ENCODE assay signal across 1 cellular context in genomic region chr4:184843984-184844554, GRCh38.
A peak's percentile ranks its signal among the peaks of the same experiment; 100 is the strongest.
TF ChIP-seq lines count a peak whose summit lies in the region.

No MANE protein-coding gene starts in this region.

TF ChIP-seq in K562, 482 proteins besides CTCF, POLR2A, EP300 and RAD21 (continued from another document and continues in another):
- TF ChIP-seq SIRT6 (IDR thresholded peaks at IDR 0.05; ENCODE audit: low read depth, low read length) (no peak), SNRNP70 (optimal IDR thresholded peaks at IDR 0.05; ENCODE audit: low read depth, low read length) (no peak), RERE (CRISPR knock-in tag; IDR thresholded peaks at IDR 0.05; ENCODE audit: borderline replicate concordance) (no peak), PHB2 (IDR thresholded peaks at IDR 0.05; ENCODE audit: low read depth) (no peak), MAZ (CRISPR knock-in tag; conservative IDR thresholded peaks at IDR 0.05 in 1 of 2, IDR thresholded peaks at IDR 0.05 in 1 of 2) (peak in 1 of 2 experiments; percentile 49; a peak in 1 of 4 replicates), SNAPC5 (CRISPR knock-in tag; IDR thresholded peaks at IDR 0.05) (no peak), ZNF197 (CRISPR knock-in tag; IDR thresholded peaks at IDR 0.05; ENCODE audit: low read depth) (no peak; the same call in 1 of the 2 replicates), ASH1L (IDR thresholded peaks at IDR 0.05; ENCODE audit: borderline replicate concordance, low read depth, partially characterized antibody) (peak; percentile 42), CSDE1 (IDR thresholded peaks at IDR 0.05) (0 out of 4 replicates have a peak, but pooled peaks of 1 of the 2 experiments have one; percentile 45), PPARD (CRISPR knock-in tag; IDR thresholded peaks at IDR 0.05) (no peak), ZFP36 (IDR thresholded peaks at IDR 0.05; ENCODE audit: low read depth, low read length, partially characterized antibody) (no peak), MYBL2 (IDR thresholded peaks at IDR 0.05; ENCODE audit: low read depth) (peak; percentile 61; the same call in 1 of the 2 replicates), MYBL2 (CRISPR knock-in tag; IDR thresholded peaks at IDR 0.05; ENCODE audit: borderline replicate concordance) (no peak), COPS2 (conservative IDR thresholded peaks at IDR 0.05) (no peak), ZBTB8A (IDR thresholded peaks at IDR 0.05; ENCODE audit: partially characterized antibody) (no peak), NR4A1 (CRISPR knock-in tag; IDR thresholded peaks at IDR 0.05) (no peak), NR4A1 (tag; IDR thresholded peaks at IDR 0.05) (0 out of 2 replicates have a peak, but pooled peaks have one; percentile 56), ZNF695 (CRISPR knock-in tag; IDR thresholded peaks at IDR 0.05) (no peak), MED1 (CRISPR knock-in tag; IDR thresholded peaks at IDR 0.05; ENCODE audit: borderline replicate concordance) (no peak), BCLAF1 (IDR thresholded peaks at IDR 0.05; ENCODE audit: borderline replicate concordance in 1 of 2, control insufficient read depth in 1 of 2, low read depth in 2 of 2, low read length in 1 of 2) (no peak), SMAD4 (CRISPR knock-in tag; conservative IDR thresholded peaks at IDR 0.05) (peak; percentile 55), RFX1 (IDR thresholded peaks at IDR 0.05) (no peak), MTA1 (IDR thresholded peaks at IDR 0.05; ENCODE audit: borderline replicate concordance) (no peak; the same call in none of the 2 replicates), TBL1XR1 (IDR thresholded peaks at IDR 0.05; ENCODE audit: low read length in 2 of 2) (no peak; a peak in 1 of 4 replicates), ZZZ3 (IDR thresholded peaks at IDR 0.05) (no peak), ESRRA (IDR thresholded peaks at IDR 0.05; ENCODE audit: borderline replicate concordance, low read depth) (peak; percentile 81), KAT8 (IDR thresholded peaks at IDR 0.05; ENCODE audit: low read depth) (no peak), MNT (conservative IDR thresholded peaks at IDR 0.05) (peak; percentile 64 to 82), SETDB1 (IDR thresholded peaks at IDR 0.05; ENCODE audit: low read length) (no peak), FIP1L1 (IDR thresholded peaks at IDR 0.05; ENCODE audit: low read depth, low read length, poor library complexity, severe bottlenecking) (no peak), ZNF239 (CRISPR knock-in tag; IDR thresholded peaks at IDR 0.05) (no peak), ZSCAN32 (CRISPR knock-in tag; IDR thresholded peaks at IDR 0.05) (no peak), XRCC3 (IDR thresholded peaks at IDR 0.05) (no peak), ZBTB2 (IDR thresholded peaks at IDR 0.05) (no peak), FOXA1 (IDR thresholded peaks at IDR 0.05; ENCODE audit: borderline replicate concordance) (no peak), BHLHE40 (IDR thresholded peaks at IDR 0.05; ENCODE audit: low read length) (no peak), ZNF232 (CRISPR knock-in tag; IDR thresholded peaks at IDR 0.05) (no peak), NFIC (IDR thresholded peaks at IDR 0.05) (0 out of 2 replicates have a peak, but pooled peaks have one; percentile 22), POLR2G (IDR thresholded peaks at IDR 0.05; ENCODE audit: low read depth, low read length) (peak; percentile 53; the same call in 1 of the 2 replicates), NCOA1 (IDR thresholded peaks at IDR 0.05; ENCODE audit: low read depth) (peak; percentile 66), RBM17 (IDR thresholded peaks at IDR 0.05; ENCODE audit: borderline replicate concordance, low read depth, low read length) (no peak), SRSF3 (IDR thresholded peaks at IDR 0.05; ENCODE audit: insufficient read depth, low read length) (no peak), U2AF2 (optimal IDR thresholded peaks at IDR 0.05; ENCODE audit: low read depth, low read length) (no peak), LCOR (CRISPR knock-in tag; IDR thresholded peaks at IDR 0.05) (peak; percentile 37; the same call in 1 of the 2 replicates)
- TF ChIP-seq, protein P1, sequence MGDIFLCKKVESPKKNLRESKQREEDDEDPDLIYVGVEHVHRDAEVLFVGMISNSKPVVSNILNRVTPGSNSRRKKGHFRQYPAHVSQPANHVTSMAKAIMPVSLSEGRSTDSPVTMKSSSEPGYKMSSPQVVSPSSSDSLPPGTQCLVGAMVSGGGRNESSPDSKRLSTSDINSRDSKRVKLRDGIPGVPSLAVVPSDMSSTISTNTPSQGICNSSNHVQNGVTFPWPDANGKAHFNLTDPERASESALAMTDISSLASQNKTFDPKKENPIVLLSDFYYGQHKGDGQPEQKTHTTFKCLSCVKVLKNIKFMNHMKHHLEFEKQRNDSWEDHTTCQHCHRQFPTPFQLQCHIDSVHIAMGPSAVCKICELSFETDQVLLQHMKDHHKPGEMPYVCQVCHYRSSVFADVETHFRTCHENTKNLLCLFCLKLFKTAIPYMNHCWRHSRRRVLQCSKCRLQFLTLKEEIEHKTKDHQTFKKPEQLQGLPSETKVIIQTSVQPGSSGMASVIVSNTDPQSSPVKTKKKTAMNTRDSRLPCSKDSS (IDR thresholded peaks at IDR 0.05; ENCODE audit: low read depth, partially characterized antibody), result no peak
- TF ChIP-seq, protein P2, sequence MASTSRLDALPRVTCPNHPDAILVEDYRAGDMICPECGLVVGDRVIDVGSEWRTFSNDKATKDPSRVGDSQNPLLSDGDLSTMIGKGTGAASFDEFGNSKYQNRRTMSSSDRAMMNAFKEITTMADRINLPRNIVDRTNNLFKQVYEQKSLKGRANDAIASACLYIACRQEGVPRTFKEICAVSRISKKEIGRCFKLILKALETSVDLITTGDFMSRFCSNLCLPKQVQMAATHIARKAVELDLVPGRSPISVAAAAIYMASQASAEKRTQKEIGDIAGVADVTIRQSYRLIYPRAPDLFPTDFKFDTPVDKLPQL (IDR thresholded peaks at IDR 0.05; ENCODE audit: extremely low read depth, insufficient read length), result peak; percentile 21
- TF ChIP-seq, protein P3, sequence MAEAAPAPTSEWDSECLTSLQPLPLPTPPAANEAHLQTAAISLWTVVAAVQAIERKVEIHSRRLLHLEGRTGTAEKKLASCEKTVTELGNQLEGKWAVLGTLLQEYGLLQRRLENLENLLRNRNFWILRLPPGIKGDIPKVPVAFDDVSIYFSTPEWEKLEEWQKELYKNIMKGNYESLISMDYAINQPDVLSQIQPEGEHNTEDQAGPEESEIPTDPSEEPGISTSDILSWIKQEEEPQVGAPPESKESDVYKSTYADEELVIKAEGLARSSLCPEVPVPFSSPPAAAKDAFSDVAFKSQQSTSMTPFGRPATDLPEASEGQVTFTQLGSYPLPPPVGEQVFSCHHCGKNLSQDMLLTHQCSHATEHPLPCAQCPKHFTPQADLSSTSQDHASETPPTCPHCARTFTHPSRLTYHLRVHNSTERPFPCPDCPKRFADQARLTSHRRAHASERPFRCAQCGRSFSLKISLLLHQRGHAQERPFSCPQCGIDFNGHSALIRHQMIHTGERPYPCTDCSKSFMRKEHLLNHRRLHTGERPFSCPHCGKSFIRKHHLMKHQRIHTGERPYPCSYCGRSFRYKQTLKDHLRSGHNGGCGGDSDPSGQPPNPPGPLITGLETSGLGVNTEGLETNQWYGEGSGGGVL (CRISPR knock-in tag; IDR thresholded peaks at IDR 0.05), result no peak
- TF ChIP-seq, protein P4, sequence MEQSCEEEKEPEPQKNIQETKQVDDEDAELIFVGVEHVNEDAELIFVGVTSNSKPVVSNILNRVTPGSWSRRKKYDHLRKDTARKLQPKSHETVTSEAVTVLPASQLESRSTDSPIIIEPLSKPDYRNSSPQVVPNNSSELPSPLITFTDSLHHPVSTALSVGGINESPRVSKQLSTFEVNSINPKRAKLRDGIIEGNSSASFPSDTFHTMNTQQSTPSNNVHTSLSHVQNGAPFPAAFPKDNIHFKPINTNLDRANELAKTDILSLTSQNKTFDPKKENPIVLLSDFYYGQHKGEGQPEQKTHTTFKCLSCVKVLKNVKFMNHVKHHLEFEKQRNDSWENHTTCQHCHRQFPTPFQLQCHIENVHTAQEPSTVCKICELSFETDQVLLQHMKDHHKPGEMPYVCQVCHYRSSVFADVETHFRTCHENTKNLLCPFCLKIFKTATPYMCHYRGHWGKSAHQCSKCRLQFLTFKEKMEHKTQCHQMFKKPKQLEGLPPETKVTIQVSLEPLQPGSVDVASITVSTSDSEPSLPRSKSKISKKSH (CRISPR knock-in tag; IDR thresholded peaks at IDR 0.05), result no peak
